In genomic region chr3:161272524-161272923, GRCh38 we compare ENCODE assay signal across 19 cellular contexts. TPM values are rescaled to one million over a fixed set of nuclear protein-coding genes. Genes with fewer than 3 reads are reported as not detected.
DNase-seq lines count a peak whose midpoint lies in the region; ATAC-seq and TF ChIP-seq lines count a peak whose summit lies in the region.
"Had no signal": no experiment of that assay in that cellular context is flagged by ENCODE, and none has a peak within 500 bp of the region (broad histone marks: within the 10 kb centered on the region; RNA-seq: fewer than 3 reads in every experiment).

No MANE protein-coding gene starts in this region.

- ATAC-seq in HG03439 (IDR thresholded peaks at IDR 0.05; ENCODE audit: unreplicated experiment) = no peak
- ATAC-seq: CD8-positive, alpha-beta T cell had no signal

- DNase-seq in SIG-M5 treated with dmso at 0.1 percent for 504 hours (lab: John Stamatoyannopoulos, UW; ENCODE audit: unreplicated experiment) (peak; percentile 19), SIG-M5 (lab: John Stamatoyannopoulos, UW) (no peak), NCI-H69 (lab: John Stamatoyannopoulos, UW) (peak; percentile 9), occipital lobe (lab: John Stamatoyannopoulos, UW) (no peak), epidermal melanocyte (ENCODE audit: insufficient read length, low spot score) (no peak)
- DNase-seq: 8988T; ACHN; BE2C; C1 segment of cervical spinal cord; Caco-2; Calu3; CD4-positive, alpha-beta T cell; CD8-positive, alpha-beta T cell; DMS79 treated with DMSO at 0.1 percent for 48 hours; GF-D8 had no signal

- TF ChIP-seq CTCF in C4-2B (conservative IDR thresholded peaks at IDR 0.05) = no peak
- no peak for TF ChIP-seq CTCF in VCaP (conservative IDR thresholded peaks at IDR 0.05)

- H3K27ac ChIP-seq in C4-2B = peak overlapping the region; percentile 25
- peak overlapping the region; percentile 40; the same call in 1 of the 2 replicates for H3K27ac ChIP-seq in VCaP
- H3K27ac ChIP-seq: BLaER1 had no signal

RNA-seq across cellular contexts. Expression of gene NMD3, which starts 51.4 kb away (rescaled TPM):
- total RNA-seq in occipital lobe = 72.2 TPM

Comparison
In these comparisons a context has a peak if more than half of its experiments do, and no peak if none do; other contexts are left out.
1. DNase-seq: peak in SIG-M5 treated with dmso at 0.1 percent for 504 hours (single experiment) and NCI-H69 (single experiment); none in SIG-M5 (single experiment), occipital lobe (single experiment) and epidermal melanocyte (single experiment).